Comparison of ENCODE assay signal across 8 cellular contexts in the genomic region with DNA sequence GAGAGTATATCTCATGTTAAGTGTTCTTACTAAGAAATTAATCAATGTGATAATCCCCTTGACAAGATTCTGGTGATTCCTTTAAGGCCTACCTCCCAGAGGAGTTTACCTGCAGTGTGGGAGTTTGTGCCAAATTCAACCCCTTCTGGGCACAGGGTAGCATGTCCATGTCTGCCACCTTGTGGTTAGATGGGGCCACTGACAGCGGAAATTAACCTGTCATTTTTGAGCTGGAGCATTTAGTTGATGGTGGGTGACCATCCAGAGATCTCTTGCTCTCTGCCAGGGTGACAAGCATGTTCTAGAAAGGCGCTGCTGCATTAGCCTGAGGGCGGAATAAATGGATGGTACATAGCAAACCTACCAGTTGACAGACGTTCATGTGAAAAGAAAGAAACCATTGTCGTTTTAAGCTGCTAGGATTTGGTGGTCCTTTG.
DNase-seq lines count a peak whose midpoint lies in the region; TF ChIP-seq lines count a peak whose summit lies in the region.
"Had no signal": no experiment of that assay in that cellular context is flagged by ENCODE, and none has a peak within 500 bp of the region (broad histone marks: within the 10 kb centered on the region; RNA-seq: fewer than 3 reads in every experiment).

No MANE protein-coding gene starts in this region.

- no peak overlapping the region for H4K8ac ChIP-seq in H9 (replicated peaks; ENCODE audit: insufficient read length, low read depth, low read length)

- no peak overlapping the region for H2AFZ ChIP-seq in H9 (ENCODE audit: low read length)

- H3K36me3 Mint-ChIP-seq in H9 (ENCODE audit: insufficient read depth in 1 of 3, low read depth in 3 of 3): no peaks in the 10 kb centered on the region

- H3K79me2 ChIP-seq in H9 (ENCODE audit: insufficient read depth, low read length): no peaks in the 10 kb centered on the region

- no peaks in the 10 kb centered on the region for H3K9me3 Mint-ChIP-seq in H9

- H3K23ac ChIP-seq in H9 (ENCODE audit: insufficient read length, low read depth, low read length): no peak overlapping the region

- no peak overlapping the region for H3K4me3 Mint-ChIP-seq in H9

- DNase-seq in H9 (peak; percentile 73), SW 1271 (lab: John Stamatoyannopoulos, UW) (peak; percentile 16 to 57), ascending aorta (ENCODE audit: low spot score in 2 of 2) (peak in 1 of 2 donors; percentile 64), iPS-NIHi7 (ENCODE audit: extremely low spot score) (peak; percentile 80)
- DNase-seq in stimulated activated CD4-positive, alpha-beta T cell treated with anti-CD3 and anti-CD28 coated beads, Interleukin-4, amount 100 ng/mL, for 4 hours: peak; percentile 34
- DNase-seq: left cardiac atrium had no signal

- intact Hi-C loops in ascending aorta (cut with DNase I): loop anchor here (1.0 kb wide), 1 partner anchor 201 kb away; no protein-coding TSS in a partner anchor

- no peak overlapping the region for H4K91ac ChIP-seq in H9 (ENCODE audit: insufficient read length, low read depth, low read length)

- H3K56ac ChIP-seq in H9 (ENCODE audit: insufficient read length, low read depth, low read length): no peak overlapping the region

- H2AK5ac ChIP-seq in H9 (ENCODE audit: insufficient read length, low read length): no peak overlapping the region

- H2BK20ac ChIP-seq in H9 (ENCODE audit: low read depth, low read length, poor library complexity, severe bottlenecking): no peak overlapping the region

- H3K79me1 ChIP-seq in H9 (ENCODE audit: insufficient read depth, low read depth, low read length, poor library complexity, severe bottlenecking): no peaks in the 10 kb centered on the region

- H2BK120ac ChIP-seq in H9 (ENCODE audit: low read depth, low read length, poor library complexity, severe bottlenecking): no peak overlapping the region

- H3K27ac ChIP-seq in H9 (ENCODE audit: insufficient read length, low read depth, low read length) (no peak overlapping the region), ascending aorta (no peak overlapping the region)

- H3K27ac Mint-ChIP-seq in H9: no peak overlapping the region

- no peak overlapping the region for H3K18ac ChIP-seq in H9 (ENCODE audit: insufficient read length, low read depth, low read length)

- no peak overlapping the region for H2BK15ac ChIP-seq in H9 (ENCODE audit: low read depth, low read length)

- H3K4me2 ChIP-seq in H9 (ENCODE audit: insufficient read depth, insufficient read length, low read length): no peak overlapping the region

- H3K9me3 ChIP-seq in H9 (ENCODE audit: control insufficient read depth, low read depth, low read length): no peaks in the 10 kb centered on the region
- H3K9me3 ChIP-seq in ascending aorta: no peaks in the 10 kb centered on the region

- H4K20me1 ChIP-seq in H9 (ENCODE audit: control insufficient read depth, insufficient read depth, insufficient read length): no peaks in the 10 kb centered on the region

- WGBS in H9 (ENCODE audit: extremely low coverage, insufficient read length, low lambda C conversion rate): no CpG with 5 or more reads among the region's 5 CpGs

- H4K5ac ChIP-seq in H9 (ENCODE audit: insufficient read length, low read depth, low read length): no peak overlapping the region

- H3K4me3 ChIP-seq in GM12875 (ENCODE audit: low read depth, low read length) (no peak overlapping the region), ascending aorta (no peak overlapping the region)

- TF ChIP-seq CTCF in GM12875 (IDR thresholded peaks at IDR 0.05; ENCODE audit: borderline replicate concordance, insufficient read depth, low read depth, low read length): peak; percentile 81
- peak; percentile 83 for TF ChIP-seq CTCF in H9 (conservative IDR thresholded peaks at IDR 0.05)
- peak; percentile 86 for TF ChIP-seq CTCF in LNCAP (IDR thresholded peaks at IDR 0.05)
- TF ChIP-seq CTCF in ascending aorta (IDR thresholded peaks at IDR 0.05): peak in 2 of 3 experiments; percentile 47 to 63

- H2BK12ac ChIP-seq in H9 (ENCODE audit: insufficient read length, low read depth, low read length): no peak overlapping the region

- no peak overlapping the region for H3K4ac ChIP-seq in H9 (ENCODE audit: low read depth, low read length)

- no peak overlapping the region for H3K9ac ChIP-seq in H9 (ENCODE audit: extremely low read depth, insufficient read length, low read length)

- H2BK5ac ChIP-seq in H9 (ENCODE audit: insufficient read length, low read length): no peak overlapping the region

- no peak overlapping the region for H3T11ph ChIP-seq in H9 (ENCODE audit: low read length)

- peaks cover 3 to 4% of the 10 kb centered on the region in 2 experiments; a peak in 1 of 4 replicates for H3K4me1 Mint-ChIP-seq in H9

- H3K14ac ChIP-seq in H9 (ENCODE audit: insufficient read depth, low read length): no peak overlapping the region

- H3K27me3 ChIP-seq in H9 (ENCODE audit: insufficient read depth, low read length) (no peaks in the 10 kb centered on the region), ascending aorta (no peaks in the 10 kb centered on the region)

- 0 out of 2 replicates have a peak, but pooled peaks cover 2% of the 10 kb centered on the region for H3K27me3 Mint-ChIP-seq in H9 (ENCODE audit: low read depth)

- no peaks in the 10 kb centered on the region for H3K4me1 ChIP-seq in H9 (ENCODE audit: insufficient read depth, low read length)
- no peaks in the 10 kb centered on the region for H3K4me1 ChIP-seq in ascending aorta

- H3K23me2 ChIP-seq in H9 (ENCODE audit: insufficient read length, low read depth, low read length, poor library complexity, severe bottlenecking): no peaks in the 10 kb centered on the region

- H3K36me3 ChIP-seq in ascending aorta: no peaks in the 10 kb centered on the region
